Comparison of ENCODE assay signal across 26 cellular contexts in the genomic region with DNA sequence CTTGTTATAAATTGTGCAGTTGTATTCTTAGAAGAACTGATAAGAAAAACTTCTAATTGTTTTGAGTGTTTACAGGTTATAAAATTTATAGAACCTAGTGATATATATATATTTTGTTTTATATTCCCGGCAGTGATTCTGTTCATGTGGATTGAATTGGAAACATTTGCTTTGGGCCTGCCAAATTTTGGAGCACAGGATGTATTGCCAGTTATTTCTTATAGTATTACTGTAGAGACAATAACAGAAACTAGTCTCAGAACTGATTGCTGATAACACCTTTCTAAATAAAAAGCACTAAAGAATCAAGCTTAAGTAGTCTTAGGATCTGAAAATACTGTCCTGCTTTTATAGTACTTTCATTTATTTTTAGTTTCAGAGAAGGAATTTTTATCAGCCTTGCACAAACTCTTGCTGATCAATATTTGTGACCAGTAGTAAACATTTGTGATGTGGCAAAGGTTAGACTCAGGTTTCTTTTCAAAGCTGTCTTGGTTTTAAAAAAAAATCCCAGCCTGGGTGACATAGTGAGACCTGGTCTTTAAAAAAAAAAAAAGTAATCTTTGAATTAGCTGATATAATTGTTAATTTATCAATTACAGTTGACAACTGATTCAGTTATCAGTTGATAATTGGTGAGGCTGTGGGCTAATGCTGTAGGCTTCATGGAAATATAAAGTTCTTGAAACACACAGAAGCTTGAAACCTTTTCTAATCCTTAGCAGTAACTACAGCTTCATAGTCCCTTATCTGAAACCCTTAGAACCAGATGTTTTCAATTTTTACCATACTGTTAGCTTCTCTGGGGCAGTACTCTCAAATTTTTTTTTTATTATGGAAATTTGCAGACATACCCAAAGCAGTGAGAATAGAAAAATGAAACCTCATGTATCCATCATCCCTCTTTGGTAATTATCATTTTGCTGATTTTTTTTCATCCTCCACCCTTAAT.
"Had no signal": no experiment of that assay in that cellular context is flagged by ENCODE, and none has a peak within 500 bp of the region (broad histone marks: within the 10 kb centered on the region; RNA-seq: fewer than 3 reads in every experiment).

No MANE protein-coding gene starts in this region.

- H3K27ac ChIP-seq: brain microvascular endothelial cell, cardiac muscle cell, WERI-Rb-1 had no signal

- H3K4me3 ChIP-seq: cardiac muscle cell, MG63 had no signal

- H3K27me3 ChIP-seq: brain microvascular endothelial cell, cardiac muscle cell, MG63 had no signal

- DNase-seq: activated CD4-positive, alpha-beta memory T cell treated with anti-CD3 and anti-CD28 coated beads, Interleukin-2, amount 10 ng/mL, durations not matched to agents 7 days and 5 days; activated CD4-positive, alpha-beta T cell treated with anti-CD3 and anti-CD28 coated beads for 36 hours; activated CD4-positive, alpha-beta T cell treated with anti-CD3 and anti-CD28 coated beads, Interleukin-2, amount 50 U/mL, for 1 hour; activated CD8-positive, alpha-beta memory T cell treated with anti-CD3 and anti-CD28 coated beads, Interleukin-2, amount 50 U/mL, for 4 hours; activated effector memory CD4-positive, alpha-beta T cell treated with Interleukin-2 at 50 U/mL for 16 hours; activated naive CD4-positive, alpha-beta T cell; activated naive CD8-positive, alpha-beta T cell treated with anti-CD3 and anti-CD28 coated beads, Interleukin-2, amount 50 U/mL, for 24 hours; amygdala; brain microvascular endothelial cell; cerebellar nuclear complex; MG63; MV-4-11; NCI-H1092 treated with DMSO at 0.1 percent for 48 hours; NCI-H1417 treated with DMSO at 0.1 percent for 48 hours; NCI-H1694; NCI-H2029; NCI-H2107; NCI-H2171 treated with DMSO at 0.1 percent for 48 hours; NCI-H226; NCI-H774; RPMI8226; WERI-Rb-1 had no signal

- ATAC-seq: activated CD4-positive, alpha-beta T cell treated with anti-CD3 and anti-CD28 coated beads for 36 hours; activated naive CD4-positive, alpha-beta T cell treated with anti-CD3 and anti-CD28 coated beads, Interleukin-2, amount 50 U/mL, for 72 hours; Panc1; Right ventricle myocardium inferior had no signal

- H3K36me3 ChIP-seq: brain microvascular endothelial cell, cardiac muscle cell had no signal
